22 cellular contexts compared by ENCODE assay signal in the genomic region with DNA sequence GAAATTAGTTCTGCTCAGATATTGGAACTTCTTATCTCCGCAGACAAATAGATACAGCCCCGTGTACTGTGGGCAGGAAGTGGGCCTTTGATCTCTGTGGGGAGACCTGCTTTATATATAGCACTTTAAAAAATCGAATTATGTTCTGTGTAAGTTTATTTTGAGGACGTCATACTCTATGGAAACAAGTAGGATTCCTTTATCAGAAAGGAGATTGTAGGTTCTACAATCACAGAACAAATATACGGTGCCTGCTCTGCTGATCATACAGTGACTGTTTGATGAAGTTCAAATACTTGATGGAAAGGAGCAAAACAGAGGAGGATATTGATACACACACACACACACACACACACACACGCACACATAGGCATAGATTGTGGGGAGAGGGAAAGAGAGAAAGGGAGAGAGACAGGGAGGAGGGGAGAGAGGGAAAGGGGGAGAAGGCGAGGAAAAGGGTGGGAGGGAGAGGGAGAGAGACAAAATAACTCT. TPM values are rescaled to one million over a fixed set of nuclear protein-coding genes. Genes with fewer than 3 reads are reported as not detected.
DNase-seq lines count a peak whose midpoint lies in the region; ATAC-seq and TF ChIP-seq lines count a peak whose summit lies in the region.
"Had no signal": no experiment of that assay in that cellular context is flagged by ENCODE, and none has a peak within 500 bp of the region (broad histone marks: within the 10 kb centered on the region; RNA-seq: fewer than 3 reads in every experiment).

No MANE protein-coding gene starts in this region.

- H3K27me3 Mint-ChIP-seq in activated CD4-positive, alpha-beta T cell treated with anti-CD3 and anti-CD28 coated beads, Interleukin-2, amount 10 ng/mL, durations not matched to agents 24 days and 14 days = peaks cover 17% of the 10 kb centered on the region
- H3K27me3 Mint-ChIP-seq in Caco-2 (ENCODE audit: insufficient read depth, unreplicated experiment) = peaks cover 4% of the 10 kb centered on the region
- H3K27me3 Mint-ChIP-seq in naive thymus-derived CD8-positive, alpha-beta T cell = peaks cover 0 to 1% (median 0%) of the 10 kb centered on the region in 5 donors
- H3K27me3 Mint-ChIP-seq in stimulated activated naive B cell treated with anti-CD40 and anti-IgM and Interleukin-4, amounts not matched to agents 10 μg/mL and 1 μg/mL and 100 μg/mL, for 72 hours = peaks cover 6% of the 10 kb centered on the region in 2 donors

- peak; percentile 61 for DNase-seq in activated CD4-positive, alpha-beta T cell treated with anti-CD3 and anti-CD28 coated beads, Interleukin-2, amount 10 ng/mL, durations not matched to agents 24 days and 14 days
- no peak for DNase-seq in activated CD4-positive, alpha-beta T cell treated with anti-CD3 and anti-CD28 coated beads, Interleukin-2, amount 50 U/mL, for 4 hours
- DNase-seq in Caco-2 = peak; percentile 31 to 55
- DNase-seq in adipocyte (ENCODE audit: low read depth) = no peak
- DNase-seq in naive thymus-derived CD8-positive, alpha-beta T cell = peak in 9 of 10 donors; percentile 10 to 82 (median 52)
- no peak for DNase-seq in stimulated activated naive B cell treated with anti-CD40 and anti-IgM and Interleukin-4, amounts not matched to agents 10 μg/mL and 1 μg/mL and 100 μg/mL, for 72 hours
- DNase-seq in NCI-H1436 (lab: John Stamatoyannopoulos, UW) = no peak
- no peak for DNase-seq in stimulated activated CD4-positive, alpha-beta T cell treated with anti-CD3 and anti-CD28 coated beads, Interleukin-4, amount 100 ng/mL, for 1 hour
- DNase-seq: activated effector memory CD4-positive, alpha-beta T cell treated with anti-CD3 and anti-CD28 coated beads, Interleukin-2, amount 50 U/mL, for 16 hours; C1 segment of cervical spinal cord; colonic mucosa; hippocampal formation; islet precursor cell; mesendoderm; NCI-H2171 treated with DMSO at 0.1 percent for 48 hours; NCI-H82; tibial artery had no signal

- no peaks in the 10 kb centered on the region for H3K9me3 Mint-ChIP-seq in activated CD4-positive, alpha-beta T cell treated with anti-CD3 and anti-CD28 coated beads, Interleukin-2, amount 10 ng/mL, durations not matched to agents 24 days and 14 days
- no peaks in the 10 kb centered on the region for H3K9me3 Mint-ChIP-seq in Caco-2 (ENCODE audit: unreplicated experiment)
- H3K9me3 Mint-ChIP-seq in naive thymus-derived CD8-positive, alpha-beta T cell = no peaks in the 10 kb centered on the region
- no peaks in the 10 kb centered on the region for H3K9me3 Mint-ChIP-seq in stimulated activated naive B cell treated with anti-CD40 and anti-IgM and Interleukin-4, amounts not matched to agents 10 μg/mL and 1 μg/mL and 100 μg/mL, for 72 hours
- H3K9me3 Mint-ChIP-seq: neural crest cell had no signal

- H3K9ac ChIP-seq in adipocyte (ENCODE audit: low read length) = peak overlapping the region; percentile 39

- H3K36me3 Mint-ChIP-seq in activated CD4-positive, alpha-beta T cell treated with anti-CD3 and anti-CD28 coated beads, Interleukin-2, amount 10 ng/mL, durations not matched to agents 24 days and 14 days (ENCODE audit: low read depth) = no peaks in the 10 kb centered on the region
- peaks cover 6% of the 10 kb centered on the region for H3K36me3 Mint-ChIP-seq in Caco-2 (ENCODE audit: insufficient read depth, unreplicated experiment)
- H3K36me3 Mint-ChIP-seq in naive thymus-derived CD8-positive, alpha-beta T cell = no peaks in the 10 kb centered on the region
- peaks cover 0 to 4% of the 10 kb centered on the region in 2 donors for H3K36me3 Mint-ChIP-seq in stimulated activated naive B cell treated with anti-CD40 and anti-IgM and Interleukin-4, amounts not matched to agents 10 μg/mL and 1 μg/mL and 100 μg/mL, for 72 hours

- no peak overlapping the region for H3K4me3 ChIP-seq in Caco-2 (ENCODE audit: low read depth, low read length)
- H3K4me3 ChIP-seq in adipocyte (ENCODE audit: low read length) = no peak overlapping the region
- H3K4me3 ChIP-seq: colonic mucosa, tibial artery had no signal

- no peak for TF ChIP-seq CTCF in Caco-2 (IDR thresholded peaks at IDR 0.05; ENCODE audit: insufficient read depth in 1 of 2, low read depth in 1 of 2, low read length in 1 of 2, severe bottlenecking in 1 of 2, unreplicated experiment in 1 of 2)

- H3K4me3 Mint-ChIP-seq in activated CD4-positive, alpha-beta T cell treated with anti-CD3 and anti-CD28 coated beads, Interleukin-2, amount 10 ng/mL, durations not matched to agents 24 days and 14 days = no peak overlapping the region
- peak overlapping the region; percentile 23 for H3K4me3 Mint-ChIP-seq in Caco-2 (ENCODE audit: unreplicated experiment)
- H3K4me3 Mint-ChIP-seq in naive thymus-derived CD8-positive, alpha-beta T cell = peak overlapping the region; percentile 51 to 79 (median 68)
- H3K4me3 Mint-ChIP-seq in stimulated activated naive B cell treated with anti-CD40 and anti-IgM and Interleukin-4, amounts not matched to agents 10 μg/mL and 1 μg/mL and 100 μg/mL, for 72 hours = no peak overlapping the region
- H3K4me3 Mint-ChIP-seq: neural crest cell had no signal

- no TSS peak for BruUV-seq in Caco-2 (replicated peaks; lab: Mats Ljungman, UMichigan)

- ATAC-seq in naive thymus-derived CD8-positive, alpha-beta T cell = peak; percentile 99
- ATAC-seq in stimulated activated naive B cell treated with anti-CD40 and anti-IgM and Interleukin-4, amounts not matched to agents 10 μg/mL and 1 μg/mL and 100 μg/mL, for 72 hours (replicated peaks) = no peak
- ATAC-seq: Panc1 had no signal

- no peaks in the 10 kb centered on the region for H3K4me1 ChIP-seq in Caco-2
- H3K4me1 ChIP-seq in adipocyte (ENCODE audit: control insufficient read depth, insufficient read depth, low read length) = peaks cover 39% of the 10 kb centered on the region
- H3K4me1 ChIP-seq: colonic mucosa had no signal

- H3K27ac Mint-ChIP-seq in activated CD4-positive, alpha-beta T cell treated with anti-CD3 and anti-CD28 coated beads, Interleukin-2, amount 10 ng/mL, durations not matched to agents 24 days and 14 days = no peak overlapping the region
- peak overlapping the region; percentile 12 for H3K27ac Mint-ChIP-seq in Caco-2 (ENCODE audit: unreplicated experiment)
- H3K27ac Mint-ChIP-seq in naive thymus-derived CD8-positive, alpha-beta T cell = peak overlapping the region; percentile 41 to 89 (median 76)
- no peak overlapping the region for H3K27ac Mint-ChIP-seq in stimulated activated naive B cell treated with anti-CD40 and anti-IgM and Interleukin-4, amounts not matched to agents 10 μg/mL and 1 μg/mL and 100 μg/mL, for 72 hours

- POLR2A ChIA-PET in Caco-2 (lab: Charles Lee) = no interaction called here
- POLR2A ChIA-PET in naive thymus-derived CD8-positive, alpha-beta T cell (lab: Charles Lee) = interaction anchor here (0.7 to 1.2 kb wide), 2 partner anchors 15 to 1357 kb away, joined by 4 read pairs; a partner anchor contains a TSS

- no peaks in the 10 kb centered on the region for H3K27me3 ChIP-seq in Caco-2 (replicated peaks; ENCODE audit: control insufficient read depth, insufficient read depth, low read length)
- H3K27me3 ChIP-seq in adipocyte (replicated peaks; ENCODE audit: control insufficient read depth, insufficient read depth, low read length) = no peaks in the 10 kb centered on the region
- H3K27me3 ChIP-seq: colonic mucosa, tibial artery had no signal

- intact Hi-C loops in activated CD4-positive, alpha-beta T cell treated with anti-CD3 and anti-CD28 coated beads, Interleukin-2, amount 10 ng/mL, durations not matched to agents 24 days and 14 days (cut with micrococcal nuclease) = no loop called here
- intact Hi-C loops in Caco-2 (cut with micrococcal nuclease; ENCODE audit: unreplicated experiment) = no loop called here

- peaks cover 4% of the 10 kb centered on the region for H3K4me1 Mint-ChIP-seq in activated CD4-positive, alpha-beta T cell treated with anti-CD3 and anti-CD28 coated beads, Interleukin-2, amount 10 ng/mL, durations not matched to agents 24 days and 14 days
- H3K4me1 Mint-ChIP-seq in Caco-2 (ENCODE audit: low read depth, unreplicated experiment) = peaks cover 13% of the 10 kb centered on the region
- H3K4me1 Mint-ChIP-seq in naive thymus-derived CD8-positive, alpha-beta T cell = peaks cover 11 to 26% (median 24%) of the 10 kb centered on the region in 4 donors
- H3K4me1 Mint-ChIP-seq in stimulated activated naive B cell treated with anti-CD40 and anti-IgM and Interleukin-4, amounts not matched to agents 10 μg/mL and 1 μg/mL and 100 μg/mL, for 72 hours = peaks cover 0 to 1% of the 10 kb centered on the region in 2 donors

- CTCF ChIA-PET in Caco-2 (lab: Charles Lee) = no interaction called here

- H3K9me3 ChIP-seq in Caco-2 = no peaks in the 10 kb centered on the region
- H3K9me3 ChIP-seq in adipocyte (ENCODE audit: control insufficient read depth, low read length) = no peaks in the 10 kb centered on the region
- H3K9me3 ChIP-seq: colonic mucosa, tibial artery had no signal

- H3K36me3 ChIP-seq in Caco-2 (ENCODE audit: control insufficient read depth, insufficient read depth, low read length) (no peaks in the 10 kb centered on the region), adipocyte (ENCODE audit: control insufficient read depth, insufficient read depth, low read length, severe bottlenecking) (no peaks in the 10 kb centered on the region)
- H3K36me3 ChIP-seq: colonic mucosa, tibial artery had no signal

RNA-seq across cellular contexts. Expression of a gene that starts 14.7 kb away (rescaled TPM):
- 0.56 and 1.3 TPM in 2 replicates for total RNA-seq in activated CD4-positive, alpha-beta T cell treated with anti-CD3 and anti-CD28 coated beads, Interleukin-2, amount 10 ng/mL, durations not matched to agents 24 days and 14 days
- total RNA-seq in Caco-2 (2022) = not detected in 2 replicates
- total RNA-seq in naive thymus-derived CD8-positive, alpha-beta T cell = 10 to 100 TPM in 1 of 2 experiments, 1 to 10 TPM in 1; 8.9 to 13.8 TPM
- 10 to 100 TPM in 2 of 3 donors, 1 to 10 TPM in 1; 8.8 to 19.0 (median 11.5) TPM for polyA plus RNA-seq in naive thymus-derived CD8-positive, alpha-beta T cell

RNA-seq across cellular contexts. Expression of a gene that starts 47.2 kb away (rescaled TPM):
- 10.0 and 11.9 TPM in 2 replicates for total RNA-seq in activated CD4-positive, alpha-beta T cell treated with anti-CD3 and anti-CD28 coated beads, Interleukin-2, amount 10 ng/mL, durations not matched to agents 24 days and 14 days
- total RNA-seq in Caco-2 (2022) = 2.3 and 2.5 TPM in 2 replicates
- 10 to 100 TPM; 76.7 to 80.2 TPM for total RNA-seq in naive thymus-derived CD8-positive, alpha-beta T cell
- polyA plus RNA-seq in naive thymus-derived CD8-positive, alpha-beta T cell = 10 to 100 TPM; 69.4 to 91.5 (median 74.2) TPM

RNA-seq across cellular contexts. Expression of a gene that starts 47.2 kb away (rescaled TPM):
- total RNA-seq in activated CD4-positive, alpha-beta T cell treated with anti-CD3 and anti-CD28 coated beads, Interleukin-2, amount 10 ng/mL, durations not matched to agents 24 days and 14 days = 43.4 and 44.9 TPM in 2 replicates
- total RNA-seq in Caco-2 (2022) = 26.3 and 26.8 TPM in 2 replicates
- 10 to 100 TPM; 31.7 to 38.7 TPM for total RNA-seq in naive thymus-derived CD8-positive, alpha-beta T cell
- polyA plus RNA-seq in naive thymus-derived CD8-positive, alpha-beta T cell = 10 to 100 TPM; 15.7 to 17.5 (median 15.9) TPM

RNA-seq across cellular contexts. Expression of a gene that starts 59.3 kb away (rescaled TPM):
- not detected in 2 replicates for total RNA-seq in activated CD4-positive, alpha-beta T cell treated with anti-CD3 and anti-CD28 coated beads, Interleukin-2, amount 10 ng/mL, durations not matched to agents 24 days and 14 days
- not detected in 2 replicates for total RNA-seq in Caco-2 (2022)
- total RNA-seq in naive thymus-derived CD8-positive, alpha-beta T cell = not detected
- under 1 TPM in 1 of 3 donors, not detected in 2; 0.65 TPM for polyA plus RNA-seq in naive thymus-derived CD8-positive, alpha-beta T cell
- total RNA-seq: HT1080, LHCN-M2, neural crest cell, pulmonary artery endothelial cell had no signal

Comparison
In these comparisons a context has a peak if more than half of its experiments do, and no peak if none do; other contexts are left out.
1. DNase-seq: peak in activated CD4-positive, alpha-beta T cell treated with anti-CD3 and anti-CD28 coated beads, Interleukin-2, amount 10 ng/mL, durations not matched to agents 24 days and 14 days (single experiment), Caco-2 (2 of 2) and naive thymus-derived CD8-positive, alpha-beta T cell (9 of 10); none in activated CD4-positive, alpha-beta T cell treated with anti-CD3 and anti-CD28 coated beads, Interleukin-2, amount 50 U/mL, for 4 hours (0 of 2), adipocyte (single experiment), stimulated activated naive B cell treated with anti-CD40 and anti-IgM and Interleukin-4, amounts not matched to agents 10 μg/mL and 1 μg/mL and 100 μg/mL, for 72 hours (single experiment), NCI-H1436 (single experiment) and stimulated activated CD4-positive, alpha-beta T cell treated with anti-CD3 and anti-CD28 coated beads, Interleukin-4, amount 100 ng/mL, for 1 hour (single experiment).
2. H3K27ac Mint-ChIP-seq: peak in Caco-2 (single experiment) and naive thymus-derived CD8-positive, alpha-beta T cell (10 of 10); none in activated CD4-positive, alpha-beta T cell treated with anti-CD3 and anti-CD28 coated beads, Interleukin-2, amount 10 ng/mL, durations not matched to agents 24 days and 14 days (single experiment) and stimulated activated naive B cell treated with anti-CD40 and anti-IgM and Interleukin-4, amounts not matched to agents 10 μg/mL and 1 μg/mL and 100 μg/mL, for 72 hours (single experiment).
3. H3K4me3 Mint-ChIP-seq: peak in Caco-2 (single experiment) and naive thymus-derived CD8-positive, alpha-beta T cell (10 of 10); none in activated CD4-positive, alpha-beta T cell treated with anti-CD3 and anti-CD28 coated beads, Interleukin-2, amount 10 ng/mL, durations not matched to agents 24 days and 14 days (single experiment) and stimulated activated naive B cell treated with anti-CD40 and anti-IgM and Interleukin-4, amounts not matched to agents 10 μg/mL and 1 μg/mL and 100 μg/mL, for 72 hours (0 of 2).
4. ATAC-seq: peak in naive thymus-derived CD8-positive, alpha-beta T cell (2 of 2); none in stimulated activated naive B cell treated with anti-CD40 and anti-IgM and Interleukin-4, amounts not matched to agents 10 μg/mL and 1 μg/mL and 100 μg/mL, for 72 hours (0 of 2).